21 cellular contexts compared by ENCODE assay signal in the genomic region with DNA sequence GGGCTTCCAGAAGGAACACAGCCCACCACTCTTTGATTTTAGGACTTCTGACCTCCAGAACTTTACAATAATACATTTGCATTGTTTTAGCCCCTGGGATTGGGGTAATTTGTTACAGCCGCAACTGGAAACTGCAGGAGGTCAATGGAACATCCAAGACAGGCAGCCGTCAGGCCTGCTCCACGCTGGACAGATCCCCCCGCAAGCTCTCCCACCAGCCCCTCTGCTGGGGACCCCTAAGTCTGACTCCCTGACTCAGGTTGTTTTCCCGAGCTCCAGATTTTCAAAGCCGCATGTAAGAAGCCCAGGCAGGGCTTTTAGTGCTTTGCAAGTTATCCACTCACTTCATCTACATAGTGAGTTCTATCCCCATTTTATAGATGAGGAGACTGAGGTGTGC.
"Had no signal": no experiment of that assay in that cellular context is flagged by ENCODE, and none has a peak within 500 bp of the region (broad histone marks: within the 10 kb centered on the region; RNA-seq: fewer than 3 reads in every experiment).

No MANE protein-coding gene starts in this region.

- H3K27ac ChIP-seq: esophagus squamous epithelium, gastroesophageal sphincter, left ventricle myocardium inferior, right atrium auricular region, sigmoid colon, skin epidermis, suprapubic skin, thyroid gland, uterus had no signal

- H3K4me1 Mint-ChIP-seq: natural killer cell, neural crest cell had no signal

- DNase-seq: effector memory CD8-positive, alpha-beta T cell; esophagus squamous epithelium; foreskin fibroblast; glutamatergic neuron; left cardiac atrium; left ventricle myocardium inferior; mucosa of descending colon; natural killer cell; stimulated activated CD4-positive, alpha-beta T cell treated with anti-CD3 and anti-CD28 coated beads, Interleukin-12 subunit alpha, Interleukin-12 subunit beta, amount 100 ng/mL, for 4 hours; stimulated activated naive CD8-positive, alpha-beta T cell treated with anti-CD3 and anti-CD28 coated beads, Interleukin-15, Interleukin-2, amounts not matched to agents 100 U/mL and 50 U/mL, for 24 hours; thyroid gland; uterus had no signal

- H3K9me3 ChIP-seq: esophagus squamous epithelium, gastroesophageal sphincter, left ventricle myocardium inferior, mucosa of descending colon, right atrium auricular region, sigmoid colon, suprapubic skin, thyroid gland, uterus had no signal

- H3K4me1 ChIP-seq: esophagus squamous epithelium, gastroesophageal sphincter, left ventricle myocardium inferior, right atrium auricular region, sigmoid colon, suprapubic skin, thyroid gland, uterus had no signal

- H3K36me3 ChIP-seq: esophagus squamous epithelium, gastroesophageal sphincter, left ventricle myocardium inferior, right atrium auricular region, sigmoid colon, suprapubic skin, thyroid gland, uterus had no signal

- H3K4me3 Mint-ChIP-seq: effector memory CD8-positive, alpha-beta T cell; natural killer cell; neural crest cell; type B pancreatic cell had no signal

- FAIRE-seq: keratinocyte had no signal

- ATAC-seq: effector memory CD8-positive, alpha-beta T cell; gastroesophageal sphincter; left cardiac atrium; mucosa of descending colon; natural killer cell; stimulated activated naive CD8-positive, alpha-beta T cell treated with anti-CD3 and anti-CD28 coated beads, Interleukin-15, Interleukin-2, amounts not matched to agents 100 U/mL and 50 U/mL, for 24 hours had no signal

- H3K27me3 ChIP-seq: right atrium auricular region, thyroid gland, uterus had no signal

- H3K4me3 ChIP-seq: esophagus squamous epithelium, gastroesophageal sphincter, left ventricle myocardium inferior, lung, mucosa of descending colon, right atrium auricular region, sigmoid colon, skin epidermis, suprapubic skin, thyroid gland, uterus had no signal

- H3K36me3 Mint-ChIP-seq: natural killer cell, type B pancreatic cell had no signal

- H3K9me3 Mint-ChIP-seq: effector memory CD8-positive, alpha-beta T cell; natural killer cell; neural crest cell; type B pancreatic cell had no signal

- H3K27ac Mint-ChIP-seq: effector memory CD8-positive, alpha-beta T cell; natural killer cell; type B pancreatic cell had no signal
